6 cellular contexts compared by ENCODE assay signal in genomic region chrX:155071694-155072215, GRCh38. TPM values are rescaled to one million over a fixed set of nuclear protein-coding genes. Genes with fewer than 3 reads are reported as not detected.
DNase-seq lines count a peak whose midpoint lies in the region; ATAC-seq and TF ChIP-seq lines count a peak whose summit lies in the region.

No MANE protein-coding gene starts in this region.

- H3K4me1 ChIP-seq in lower lobe of right lung: peaks cover 19% of the 10 kb centered on the region

- H3K36me3 ChIP-seq in lower lobe of right lung: peaks cover 13% of the 10 kb centered on the region

- POLR2A ChIA-PET in activated CD4-positive, alpha-beta memory T cell treated with anti-CD3 and anti-CD28 coated beads, Interleukin-2, amount 10 ng/mL, durations not matched to agents 7 days and 5 days (lab: Charles Lee): interaction anchor here (1.4 to 3.1 kb wide), 4 partner anchors 16 to 145 kb away, joined by 4 to 13 read pairs (median 9); partner anchors contain the start of genes FUNDC2 and VBP1

- peak; percentile 8 for ATAC-seq in GM21515 (IDR thresholded peaks at IDR 0.05; ENCODE audit: unreplicated experiment)
- ATAC-seq in lower lobe of right lung: peak in 1 of 2 donors; percentile 14
- ATAC-seq in GM19452 (IDR thresholded peaks at IDR 0.05; ENCODE audit: unreplicated experiment): no peak

- DNase-seq in activated CD4-positive, alpha-beta memory T cell treated with anti-CD3 and anti-CD28 coated beads, Interleukin-2, amount 10 ng/mL, durations not matched to agents 7 days and 5 days: no peak
- DNase-seq in lower lobe of right lung (no peak), GM03348 (ENCODE audit: low spot score) (no peak)

- H3K9me3 Mint-ChIP-seq in activated CD4-positive, alpha-beta memory T cell treated with anti-CD3 and anti-CD28 coated beads, Interleukin-2, amount 10 ng/mL, durations not matched to agents 7 days and 5 days: no peaks in the 10 kb centered on the region

- H3K4me1 Mint-ChIP-seq in activated CD4-positive, alpha-beta memory T cell treated with anti-CD3 and anti-CD28 coated beads, Interleukin-2, amount 10 ng/mL, durations not matched to agents 7 days and 5 days: peaks cover 56% of the 10 kb centered on the region

- peaks cover 35% of the 10 kb centered on the region for H3K36me3 Mint-ChIP-seq in activated CD4-positive, alpha-beta memory T cell treated with anti-CD3 and anti-CD28 coated beads, Interleukin-2, amount 10 ng/mL, durations not matched to agents 7 days and 5 days (ENCODE audit: low read depth)

- TF ChIP-seq CTCF in 22Rv1 (IDR thresholded peaks at IDR 0.05) (no peak), lower lobe of right lung (IDR thresholded peaks at IDR 0.05) (no peak)

- H3K4me3 ChIP-seq in lower lobe of right lung: peak overlapping the region; percentile 66

- intact Hi-C loops in lower lobe of right lung (cut with DNase I): no loop called here

- H3K9me3 ChIP-seq in lower lobe of right lung: no peaks in the 10 kb centered on the region

- H3K27ac ChIP-seq in 22Rv1 (peak overlapping the region; percentile 70), lower lobe of right lung (peak overlapping the region; percentile 84)

- peak overlapping the region; percentile 86 for H3K27ac Mint-ChIP-seq in activated CD4-positive, alpha-beta memory T cell treated with anti-CD3 and anti-CD28 coated beads, Interleukin-2, amount 10 ng/mL, durations not matched to agents 7 days and 5 days

- no peaks in the 10 kb centered on the region for H3K27me3 Mint-ChIP-seq in activated CD4-positive, alpha-beta memory T cell treated with anti-CD3 and anti-CD28 coated beads, Interleukin-2, amount 10 ng/mL, durations not matched to agents 7 days and 5 days

- H3K4me3 Mint-ChIP-seq in activated CD4-positive, alpha-beta memory T cell treated with anti-CD3 and anti-CD28 coated beads, Interleukin-2, amount 10 ng/mL, durations not matched to agents 7 days and 5 days: peak overlapping the region; percentile 90

- H3K27me3 ChIP-seq in lower lobe of right lung (ENCODE audit: low read depth): no peaks in the 10 kb centered on the region

- CTCF ChIA-PET in activated CD4-positive, alpha-beta memory T cell treated with anti-CD3 and anti-CD28 coated beads, Interleukin-2, amount 10 ng/mL, durations not matched to agents 7 days and 5 days (lab: Charles Lee): interaction anchor here (1.1 kb wide), 1 partner anchor 45 kb away, joined by 3 read pairs; the partner anchor contains the start of gene FUNDC2

RNA-seq across cellular contexts. Expression of gene BRCC3, which starts 0.4 kb away (rescaled TPM):
- total RNA-seq in activated CD4-positive, alpha-beta memory T cell treated with anti-CD3 and anti-CD28 coated beads, Interleukin-2, amount 10 ng/mL, durations not matched to agents 7 days and 5 days: 10 to 100 TPM; 23.5 to 25.2 TPM
- total RNA-seq in lower lobe of right lung: 17.3 TPM

RNA-seq across cellular contexts. Expression of gene CMC4, which starts 0.8 kb away (rescaled TPM):
- total RNA-seq in activated CD4-positive, alpha-beta memory T cell treated with anti-CD3 and anti-CD28 coated beads, Interleukin-2, amount 10 ng/mL, durations not matched to agents 7 days and 5 days: 1 to 10 TPM; 4.8 to 5.9 TPM
- 6.9 TPM for total RNA-seq in lower lobe of right lung

RNA-seq across cellular contexts. Expression of gene MTCP1, which starts 0.8 kb away (rescaled TPM):
- 10 to 100 TPM; 20.2 TPM for total RNA-seq in activated CD4-positive, alpha-beta memory T cell treated with anti-CD3 and anti-CD28 coated beads, Interleukin-2, amount 10 ng/mL, durations not matched to agents 7 days and 5 days
- 13.2 TPM for total RNA-seq in lower lobe of right lung

RNA-seq across cellular contexts. Expression of gene FUNDC2, which starts 45.1 kb away (rescaled TPM):
- 10 to 100 TPM; 45.7 to 49.9 TPM for total RNA-seq in activated CD4-positive, alpha-beta memory T cell treated with anti-CD3 and anti-CD28 coated beads, Interleukin-2, amount 10 ng/mL, durations not matched to agents 7 days and 5 days
- 79.7 TPM for total RNA-seq in lower lobe of right lung

RNA-seq across cellular contexts. Expression of gene F8, which starts 49.2 kb away (rescaled TPM):
- total RNA-seq in activated CD4-positive, alpha-beta memory T cell treated with anti-CD3 and anti-CD28 coated beads, Interleukin-2, amount 10 ng/mL, durations not matched to agents 7 days and 5 days: 10 to 100 TPM in 1 of 2 experiments, 1 to 10 TPM in 1; 8.9 to 10.2 TPM
- 37.5 TPM for total RNA-seq in lower lobe of right lung
